13 cellular contexts compared by ENCODE assay signal in the genomic region with DNA sequence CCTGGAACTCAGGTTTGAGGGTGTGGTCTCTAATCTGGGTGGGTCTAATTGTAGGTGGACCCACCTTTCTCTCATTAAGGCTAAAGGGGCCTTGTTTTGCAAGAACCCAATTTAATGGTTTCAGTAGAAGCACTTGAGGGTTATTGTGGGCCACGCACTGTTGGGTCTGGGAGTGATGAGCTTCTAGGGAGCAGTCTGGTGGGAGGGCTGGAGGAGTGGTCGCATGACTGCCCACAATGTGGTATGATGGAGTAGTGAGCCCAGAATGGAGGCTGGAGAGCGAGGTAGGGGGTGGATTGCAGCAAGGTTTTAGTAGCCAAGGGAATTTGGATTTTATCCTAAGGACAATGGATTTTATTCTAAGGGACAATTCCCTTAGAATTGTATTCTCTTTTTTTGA. TPM values are rescaled to one million over a fixed set of nuclear protein-coding genes. Genes with fewer than 3 reads are reported as not detected.
DNase-seq lines count a peak whose midpoint lies in the region; ATAC-seq and TF ChIP-seq lines count a peak whose summit lies in the region.
"Had no signal": no experiment of that assay in that cellular context is flagged by ENCODE, and none has a peak within 500 bp of the region (broad histone marks: within the 10 kb centered on the region; RNA-seq: fewer than 3 reads in every experiment).

No MANE protein-coding gene starts in this region.

- H3K9ac ChIP-seq in OCI-LY3 (ENCODE audit: low read length): no peak overlapping the region

- H3K4me2 ChIP-seq in OCI-LY3 (ENCODE audit: low read length): 0 out of 2 replicates have a peak overlapping the region, but pooled peaks have one; percentile 90

- 97 to 98% (median 98%) methylated on average over 3 of the region's 3 CpGs for WGBS in psoas muscle, 3 donors

- ATAC-seq in activated CD4-positive, alpha-beta T cell treated with anti-CD3 and anti-CD28 coated beads for 36 hours: no peak
- ATAC-seq in effector memory CD8-positive, alpha-beta T cell (replicated peaks): no peak
- ATAC-seq in psoas muscle: no peak

- H3K36me3 Mint-ChIP-seq in activated CD4-positive, alpha-beta T cell treated with anti-CD3 and anti-CD28 coated beads for 36 hours (ENCODE audit: low read depth): peaks cover 80% of the 10 kb centered on the region
- peaks cover 51% of the 10 kb centered on the region for H3K36me3 Mint-ChIP-seq in effector memory CD8-positive, alpha-beta T cell (ENCODE audit: insufficient read depth)

- POLR2A ChIA-PET in activated CD4-positive, alpha-beta T cell treated with anti-CD3 and anti-CD28 coated beads for 36 hours (lab: Charles Lee): no interaction called here

- H3K4me3 Mint-ChIP-seq in activated CD4-positive, alpha-beta T cell treated with anti-CD3 and anti-CD28 coated beads for 36 hours: peak overlapping the region; percentile 97
- H3K4me3 Mint-ChIP-seq in effector memory CD8-positive, alpha-beta T cell: peak overlapping the region; percentile 98 to 99

- intact Hi-C loops in activated CD4-positive, alpha-beta T cell treated with anti-CD3 and anti-CD28 coated beads for 36 hours (cut with DNase I, micrococcal nuclease): no loop called here
- intact Hi-C loops in psoas muscle (cut with DNase I): no loop called here

- H3K9me3 Mint-ChIP-seq in activated CD4-positive, alpha-beta T cell treated with anti-CD3 and anti-CD28 coated beads for 36 hours (ENCODE audit: low read depth): peaks cover 5% of the 10 kb centered on the region
- no peaks in the 10 kb centered on the region for H3K9me3 Mint-ChIP-seq in effector memory CD8-positive, alpha-beta T cell

- no peak overlapping the region for H2AFZ ChIP-seq in OCI-LY3 (ENCODE audit: low read depth, low read length)

- no peak for DNase-seq in activated CD4-positive, alpha-beta T cell treated with anti-CD3 and anti-CD28 coated beads for 36 hours
- DNase-seq in activated CD4-positive, alpha-beta T cell treated with anti-CD3 and anti-CD28 coated beads for 1 hour: no peak
- no peak for DNase-seq in effector memory CD8-positive, alpha-beta T cell
- no peak for DNase-seq in psoas muscle
- DNase-seq in NCI-H2196 (lab: John Stamatoyannopoulos, UW; ENCODE audit: unreplicated experiment): no peak
- no peak for DNase-seq in AG20443 (ENCODE audit: low spot score)
- DNase-seq in effector CD8-positive, alpha-beta T cell (lab: John Stamatoyannopoulos, UW): no peak
- DNase-seq: activated gamma-delta T cell, NCI-H510A treated with DMSO at 0.1 percent for 48 hours, SW 1271 had no signal

- TF ChIP-seq CTCF in OCI-LY3 (IDR thresholded peaks at IDR 0.05; ENCODE audit: low read depth, low read length) (no peak), psoas muscle (IDR thresholded peaks at IDR 0.05) (no peak)

- peaks cover 27% of the 10 kb centered on the region for H4K20me1 ChIP-seq in OCI-LY3 (ENCODE audit: insufficient read depth, low read length)

- H3K27ac Mint-ChIP-seq in activated CD4-positive, alpha-beta T cell treated with anti-CD3 and anti-CD28 coated beads for 36 hours: peak overlapping the region; percentile 96
- peak overlapping the region in 1 of 2 donors; percentile 21 for H3K27ac Mint-ChIP-seq in effector memory CD8-positive, alpha-beta T cell

- peaks cover 71% of the 10 kb centered on the region for H3K4me1 Mint-ChIP-seq in activated CD4-positive, alpha-beta T cell treated with anti-CD3 and anti-CD28 coated beads for 36 hours
- H3K4me1 Mint-ChIP-seq in effector memory CD8-positive, alpha-beta T cell (ENCODE audit: low read depth in 2 of 2): peaks cover 64 to 68% of the 10 kb centered on the region in 2 donors

- H3K79me2 ChIP-seq in OCI-LY3 (ENCODE audit: low read length): peaks cover 70% of the 10 kb centered on the region

- H3K4me1 ChIP-seq in OCI-LY3 (ENCODE audit: low read length) (peaks cover 19% of the 10 kb centered on the region), psoas muscle (peaks cover 16% of the 10 kb centered on the region)

- no peak overlapping the region for H3K4me3 ChIP-seq in OCI-LY3 (ENCODE audit: low read length)
- peak overlapping the region; percentile 78 for H3K4me3 ChIP-seq in psoas muscle

- CTCF ChIA-PET in activated CD4-positive, alpha-beta T cell treated with anti-CD3 and anti-CD28 coated beads for 36 hours (lab: Charles Lee): interaction anchor here (0.5 to 7.3 kb wide), 3 partner anchors 13 to 135 kb away, joined by 3 to 52 read pairs (median 5); no protein-coding TSS in a partner anchor

- H3K36me3 ChIP-seq in OCI-LY3 (replicated peaks; ENCODE audit: low read depth, low read length): peaks cover 46% of the 10 kb centered on the region
- H3K36me3 ChIP-seq in psoas muscle (ENCODE audit: insufficient read depth in 1 of 2, low read depth in 1 of 2): peaks cover 3 to 54% of the 10 kb centered on the region in 2 donors

- H3K9me3 ChIP-seq in OCI-LY3 (ENCODE audit: insufficient read depth, low read length): no peaks in the 10 kb centered on the region
- H3K9me3 ChIP-seq in psoas muscle: no peaks in the 10 kb centered on the region

- H3K27ac ChIP-seq in OCI-LY3 (ENCODE audit: low read length) (no peak overlapping the region), psoas muscle (no peak overlapping the region)

- H3K27me3 Mint-ChIP-seq in activated CD4-positive, alpha-beta T cell treated with anti-CD3 and anti-CD28 coated beads for 36 hours: no peaks in the 10 kb centered on the region
- no peaks in the 10 kb centered on the region for H3K27me3 Mint-ChIP-seq in effector memory CD8-positive, alpha-beta T cell

- H3K27me3 ChIP-seq in OCI-LY3 (ENCODE audit: low read depth, low read length) (no peaks in the 10 kb centered on the region), psoas muscle (ENCODE audit: insufficient read depth in 3 of 3, low read length in 2 of 3) (no peaks in the 10 kb centered on the region)

RNA-seq across cellular contexts. Expression of gene TATDN2, which starts 2.7 kb away (rescaled TPM):
- 10 to 100 TPM; 40.0 to 40.2 TPM for total RNA-seq in activated CD4-positive, alpha-beta T cell treated with anti-CD3 and anti-CD28 coated beads for 36 hours
- 10 to 100 TPM; 16.3 to 22.7 (median 20.1) TPM for total RNA-seq in psoas muscle
- polyA plus RNA-seq in psoas muscle: 10 to 100 TPM in 2 of 3 donors, 1 to 10 TPM in 1; 9.6 to 22.1 (median 16.0) TPM

RNA-seq across cellular contexts. Expression of gene GHRL, which starts 41.7 kb away (rescaled TPM):
- total RNA-seq in activated CD4-positive, alpha-beta T cell treated with anti-CD3 and anti-CD28 coated beads for 36 hours: under 1 TPM; 0.19 to 0.30 TPM
- under 1 TPM in 1 of 4 donors, not detected in 3; 0.88 TPM for total RNA-seq in psoas muscle
- polyA plus RNA-seq in psoas muscle: under 1 TPM in 2 of 3 donors, not detected in 1; 0.16 to 0.18 TPM
- total RNA-seq: endothelial cell of umbilical vein, renal cortical epithelial cell had no signal
- polyA plus RNA-seq: endothelial cell of umbilical vein had no signal
